3 cellular contexts compared by ENCODE assay signal in the genomic region with DNA sequence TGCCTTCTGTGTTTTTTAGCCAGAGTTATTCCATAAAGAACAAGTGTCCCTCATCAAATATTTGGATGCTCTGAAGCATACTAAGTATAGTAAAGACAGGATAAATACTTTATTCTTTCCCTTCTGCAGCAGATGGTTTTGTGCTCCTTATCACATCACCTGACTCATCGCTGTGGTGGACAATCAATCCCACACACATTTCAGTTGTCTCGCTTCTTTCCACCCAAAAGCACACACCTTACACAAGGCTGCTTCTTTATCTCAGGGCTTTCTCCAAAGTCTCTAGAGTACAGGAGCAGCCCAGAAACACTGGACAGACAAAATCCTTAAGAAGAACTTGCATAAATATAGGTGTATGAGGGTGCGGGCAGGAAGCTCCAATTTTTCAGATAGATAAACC.
TF ChIP-seq lines count a peak whose summit lies in the region.

No MANE protein-coding gene starts in this region.

TF ChIP-seq in HepG2, 621 proteins besides CTCF, POLR2A, EP300 and RAD21:
- TF ChIP-seq MTF2 (CRISPR knock-in tag; IDR thresholded peaks at IDR 0.05; ENCODE audit: borderline replicate concordance), result no peak
- no peak for TF ChIP-seq FLYWCH1 (CRISPR knock-in tag; IDR thresholded peaks at IDR 0.05)
- no peak for TF ChIP-seq MEIS1 (CRISPR knock-in tag; IDR thresholded peaks at IDR 0.05; ENCODE audit: borderline replicate concordance)
- no peak for TF ChIP-seq NAIF1 (CRISPR knock-in tag; IDR thresholded peaks at IDR 0.05; ENCODE audit: borderline replicate concordance)
- TF ChIP-seq HDAC6 (IDR thresholded peaks at IDR 0.05; ENCODE audit: low read depth, low read length), result no peak
- no peak for TF ChIP-seq EHMT2 (IDR thresholded peaks at IDR 0.05; ENCODE audit: borderline replicate concordance, low read depth, low read length)
- TF ChIP-seq KDM5A (IDR thresholded peaks at IDR 0.05; ENCODE audit: borderline replicate concordance, low read length), result no peak
- no peak for TF ChIP-seq ZFP82 (CRISPR knock-in tag; IDR thresholded peaks at IDR 0.05; ENCODE audit: borderline replicate concordance)
- TF ChIP-seq ZSCAN5A (CRISPR knock-in tag; IDR thresholded peaks at IDR 0.05; ENCODE audit: borderline replicate concordance), result no peak
- TF ChIP-seq ZNF264 (CRISPR knock-in tag; IDR thresholded peaks at IDR 0.05), result no peak
- TF ChIP-seq ZC3H4 (CRISPR knock-in tag; IDR thresholded peaks at IDR 0.05; ENCODE audit: borderline replicate concordance), result no peak
- no peak for TF ChIP-seq SOX13 (IDR thresholded peaks at IDR 0.05)
- no peak for TF ChIP-seq SOX13 (CRISPR knock-in tag; conservative IDR thresholded peaks at IDR 0.05 in 1 of 2, IDR thresholded peaks at IDR 0.05 in 1 of 2)
- no peak for TF ChIP-seq ZNF883 (CRISPR knock-in tag; IDR thresholded peaks at IDR 0.05; ENCODE audit: not compliant biosample characterization)
- no peak for TF ChIP-seq PCBP1 (IDR thresholded peaks at IDR 0.05; ENCODE audit: borderline replicate concordance, low read depth, low read length)
- no peak for TF ChIP-seq KDM2A (CRISPR knock-in tag; IDR thresholded peaks at IDR 0.05; ENCODE audit: borderline replicate concordance, low read depth)
- TF ChIP-seq ZFP36L1 (CRISPR knock-in tag; IDR thresholded peaks at IDR 0.05), result no peak

TF ChIP-seq in IMR-90, 13 proteins besides CTCF, POLR2A, EP300 and RAD21:
- TF ChIP-seq FOS (IDR thresholded peaks at IDR 0.05; ENCODE audit: low read depth, low read length), result no peak
- no peak for TF ChIP-seq MXI1 (IDR thresholded peaks at IDR 0.05; ENCODE audit: borderline replicate concordance, low read depth, low read length)
- no peak for TF ChIP-seq SMC3 (IDR thresholded peaks at IDR 0.05; ENCODE audit: low read depth, low read length)
- TF ChIP-seq RCOR1 (IDR thresholded peaks at IDR 0.05; ENCODE audit: insufficient replicate concordance, low read length), result no peak
- TF ChIP-seq BHLHE40 (IDR thresholded peaks at IDR 0.05; ENCODE audit: low read depth, low read length), result no peak
- no peak for TF ChIP-seq CHD1 (IDR thresholded peaks at IDR 0.05; ENCODE audit: low read depth, low read length)
- TF ChIP-seq, protein P1, sequence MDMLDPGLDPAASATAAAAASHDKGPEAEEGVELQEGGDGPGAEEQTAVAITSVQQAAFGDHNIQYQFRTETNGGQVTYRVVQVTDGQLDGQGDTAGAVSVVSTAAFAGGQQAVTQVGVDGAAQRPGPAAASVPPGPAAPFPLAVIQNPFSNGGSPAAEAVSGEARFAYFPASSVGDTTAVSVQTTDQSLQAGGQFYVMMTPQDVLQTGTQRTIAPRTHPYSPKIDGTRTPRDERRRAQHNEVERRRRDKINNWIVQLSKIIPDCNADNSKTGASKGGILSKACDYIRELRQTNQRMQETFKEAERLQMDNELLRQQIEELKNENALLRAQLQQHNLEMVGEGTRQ (IDR thresholded peaks at IDR 0.05; ENCODE audit: low read depth, low read length), result no peak
- no peak for TF ChIP-seq MAFK (IDR thresholded peaks at IDR 0.05; ENCODE audit: low read depth, low read length)
- no peak for TF ChIP-seq CEBPB (IDR thresholded peaks at IDR 0.05; ENCODE audit: low read depth, low read length)

TF ChIP-seq in K562, 482 proteins besides CTCF, POLR2A, EP300 and RAD21 (continues in another document):
- no peak for TF ChIP-seq PTRF (tag; IDR thresholded peaks at IDR 0.05)
- TF ChIP-seq HOXB6 (CRISPR knock-in tag; IDR thresholded peaks at IDR 0.05; ENCODE audit: borderline replicate concordance), result no peak
- no peak for TF ChIP-seq CHCHD3 (CRISPR knock-in tag; IDR thresholded peaks at IDR 0.05)
- 0 out of 2 replicates have a peak, but pooled peaks have one; percentile 19 for TF ChIP-seq ATF7 (IDR thresholded peaks at IDR 0.05)
- peak; percentile 37; the same call in 1 of the 2 replicates for TF ChIP-seq TOE1 (IDR thresholded peaks at IDR 0.05; ENCODE audit: borderline replicate concordance)
- TF ChIP-seq TOE1 (CRISPR knock-in tag; IDR thresholded peaks at IDR 0.05; ENCODE audit: borderline replicate concordance, low read depth), result no peak
- peak; percentile 69; the same call in 1 of the 2 replicates for TF ChIP-seq GATAD2A (IDR thresholded peaks at IDR 0.05)
- peak; percentile 90 for TF ChIP-seq SMARCC2 (IDR thresholded peaks at IDR 0.05; ENCODE audit: low read depth)
- TF ChIP-seq DNMT1 (IDR thresholded peaks at IDR 0.05), result no peak
- 0 out of 2 replicates have a peak, but pooled peaks have one; percentile 49 for TF ChIP-seq RNF2 (IDR thresholded peaks at IDR 0.05)
- TF ChIP-seq HDAC1 (IDR thresholded peaks at IDR 0.05), result peak in 1 of 2 experiments; percentile 58; a peak in 1 of 4 replicates
- TF ChIP-seq ZNF398 (CRISPR knock-in tag; IDR thresholded peaks at IDR 0.05), result no peak
- TF ChIP-seq HSF4 (CRISPR knock-in tag; IDR thresholded peaks at IDR 0.05; ENCODE audit: borderline replicate concordance), result no peak
- TF ChIP-seq, protein P2, sequence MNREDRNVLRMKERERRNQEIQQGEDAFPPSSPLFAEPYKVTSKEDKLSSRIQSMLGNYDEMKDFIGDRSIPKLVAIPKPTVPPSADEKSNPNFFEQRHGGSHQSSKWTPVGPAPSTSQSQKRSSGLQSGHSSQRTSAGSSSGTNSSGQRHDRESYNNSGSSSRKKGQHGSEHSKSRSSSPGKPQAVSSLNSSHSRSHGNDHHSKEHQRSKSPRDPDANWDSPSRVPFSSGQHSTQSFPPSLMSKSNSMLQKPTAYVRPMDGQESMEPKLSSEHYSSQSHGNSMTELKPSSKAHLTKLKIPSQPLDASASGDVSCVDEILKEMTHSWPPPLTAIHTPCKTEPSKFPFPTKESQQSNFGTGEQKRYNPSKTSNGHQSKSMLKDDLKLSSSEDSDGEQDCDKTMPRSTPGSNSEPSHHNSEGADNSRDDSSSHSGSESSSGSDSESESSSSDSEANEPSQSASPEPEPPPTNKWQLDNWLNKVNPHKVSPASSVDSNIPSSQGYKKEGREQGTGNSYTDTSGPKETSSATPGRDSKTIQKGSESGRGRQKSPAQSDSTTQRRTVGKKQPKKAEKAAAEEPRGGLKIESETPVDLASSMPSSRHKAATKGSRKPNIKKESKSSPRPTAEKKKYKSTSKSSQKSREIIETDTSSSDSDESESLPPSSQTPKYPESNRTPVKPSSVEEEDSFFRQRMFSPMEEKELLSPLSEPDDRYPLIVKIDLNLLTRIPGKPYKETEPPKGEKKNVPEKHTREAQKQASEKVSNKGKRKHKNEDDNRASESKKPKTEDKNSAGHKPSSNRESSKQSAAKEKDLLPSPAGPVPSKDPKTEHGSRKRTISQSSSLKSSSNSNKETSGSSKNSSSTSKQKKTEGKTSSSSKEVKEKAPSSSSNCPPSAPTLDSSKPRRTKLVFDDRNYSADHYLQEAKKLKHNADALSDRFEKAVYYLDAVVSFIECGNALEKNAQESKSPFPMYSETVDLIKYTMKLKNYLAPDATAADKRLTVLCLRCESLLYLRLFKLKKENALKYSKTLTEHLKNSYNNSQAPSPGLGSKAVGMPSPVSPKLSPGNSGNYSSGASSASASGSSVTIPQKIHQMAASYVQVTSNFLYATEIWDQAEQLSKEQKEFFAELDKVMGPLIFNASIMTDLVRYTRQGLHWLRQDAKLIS (CRISPR knock-in tag; IDR thresholded peaks at IDR 0.05), result no peak
- TF ChIP-seq, protein P3, sequence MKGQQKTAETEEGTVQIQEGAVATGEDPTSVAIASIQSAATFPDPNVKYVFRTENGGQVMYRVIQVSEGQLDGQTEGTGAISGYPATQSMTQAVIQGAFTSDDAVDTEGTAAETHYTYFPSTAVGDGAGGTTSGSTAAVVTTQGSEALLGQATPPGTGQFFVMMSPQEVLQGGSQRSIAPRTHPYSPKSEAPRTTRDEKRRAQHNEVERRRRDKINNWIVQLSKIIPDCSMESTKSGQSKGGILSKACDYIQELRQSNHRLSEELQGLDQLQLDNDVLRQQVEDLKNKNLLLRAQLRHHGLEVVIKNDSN (CRISPR knock-in tag; IDR thresholded peaks at IDR 0.05), result no peak
- TF ChIP-seq ID3 (CRISPR knock-in tag; IDR thresholded peaks at IDR 0.05), result no peak
- TF ChIP-seq ID3 (tag; IDR thresholded peaks at IDR 0.05), result peak; percentile 14; the same call in 1 of the 2 replicates
- no peak for TF ChIP-seq BDP1 (IDR thresholded peaks at IDR 0.05; ENCODE audit: insufficient read depth, insufficient read length)
- peak; percentile 31; the same call in 1 of the 2 replicates for TF ChIP-seq ESRRA (IDR thresholded peaks at IDR 0.05; ENCODE audit: borderline replicate concordance, low read depth)
- TF ChIP-seq TCF3 (CRISPR knock-in tag; IDR thresholded peaks at IDR 0.05), result peak; percentile 94
- no peak for TF ChIP-seq SMC3 (conservative IDR thresholded peaks at IDR 0.05; ENCODE audit: insufficient read depth, low read depth, low read length)
- TF ChIP-seq FOSL1 (tag; conservative IDR thresholded peaks at IDR 0.05), result peak; percentile 96
- no peak for TF ChIP-seq NR1H2 (CRISPR knock-in tag; IDR thresholded peaks at IDR 0.05)
- no peak for TF ChIP-seq CBX5 (IDR thresholded peaks at IDR 0.05; ENCODE audit: borderline replicate concordance, low read depth)
- TF ChIP-seq FOXP1 (CRISPR knock-in tag; IDR thresholded peaks at IDR 0.05), result no peak
- 0 out of 2 replicates have a peak, but pooled peaks have one; percentile 24 for TF ChIP-seq MAFG (tag; conservative IDR thresholded peaks at IDR 0.05)
- TF ChIP-seq KHSRP (IDR thresholded peaks at IDR 0.05), result no peak
- TF ChIP-seq BCOR (IDR thresholded peaks at IDR 0.05), result peak; percentile 31; the same call in 1 of the 2 replicates
- TF ChIP-seq MITF (IDR thresholded peaks at IDR 0.05), result peak; percentile 58; the same call in 1 of the 2 replicates
- no peak for TF ChIP-seq HCFC1 (IDR thresholded peaks at IDR 0.05; ENCODE audit: low read depth, low read length)
- no peak for TF ChIP-seq CCNT2 (IDR thresholded peaks at IDR 0.05; ENCODE audit: borderline replicate concordance, extremely low read depth, insufficient read length, low read depth, low read length)
- TF ChIP-seq MTA3 (IDR thresholded peaks at IDR 0.05; ENCODE audit: borderline replicate concordance), result 0 out of 2 replicates have a peak, but pooled peaks have one; percentile 31
- TF ChIP-seq TAF7 (tag; IDR thresholded peaks at IDR 0.05), result no peak
- TF ChIP-seq KLF13 (tag; IDR thresholded peaks at IDR 0.05; ENCODE audit: borderline replicate concordance, low read depth), result no peak
- TF ChIP-seq NFIX (CRISPR knock-in tag; IDR thresholded peaks at IDR 0.05; ENCODE audit: low read depth), result no peak
- TF ChIP-seq NFE2 (IDR thresholded peaks at IDR 0.05; ENCODE audit: low read depth), result peak; percentile 72
- TF ChIP-seq YBX1 (IDR thresholded peaks at IDR 0.05), result no peak
- no peak for TF ChIP-seq DDX20 (tag; IDR thresholded peaks at IDR 0.05; ENCODE audit: low read depth)
- TF ChIP-seq SRSF1 (IDR thresholded peaks at IDR 0.05; ENCODE audit: low read depth, low read length), result no peak
- no peak for TF ChIP-seq ZNF140 (CRISPR knock-in tag; IDR thresholded peaks at IDR 0.05)
- TF ChIP-seq SMAD4 (CRISPR knock-in tag; conservative IDR thresholded peaks at IDR 0.05), result peak; percentile 74
- TF ChIP-seq FOXA1 (IDR thresholded peaks at IDR 0.05; ENCODE audit: borderline replicate concordance), result no peak
- TF ChIP-seq, protein P4, sequence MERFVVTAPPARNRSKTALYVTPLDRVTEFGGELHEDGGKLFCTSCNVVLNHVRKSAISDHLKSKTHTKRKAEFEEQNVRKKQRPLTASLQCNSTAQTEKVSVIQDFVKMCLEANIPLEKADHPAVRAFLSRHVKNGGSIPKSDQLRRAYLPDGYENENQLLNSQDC (CRISPR knock-in tag; IDR thresholded peaks at IDR 0.05), result no peak
- TF ChIP-seq ZNF57 (CRISPR knock-in tag; IDR thresholded peaks at IDR 0.05), result no peak
- TF ChIP-seq, protein P5, sequence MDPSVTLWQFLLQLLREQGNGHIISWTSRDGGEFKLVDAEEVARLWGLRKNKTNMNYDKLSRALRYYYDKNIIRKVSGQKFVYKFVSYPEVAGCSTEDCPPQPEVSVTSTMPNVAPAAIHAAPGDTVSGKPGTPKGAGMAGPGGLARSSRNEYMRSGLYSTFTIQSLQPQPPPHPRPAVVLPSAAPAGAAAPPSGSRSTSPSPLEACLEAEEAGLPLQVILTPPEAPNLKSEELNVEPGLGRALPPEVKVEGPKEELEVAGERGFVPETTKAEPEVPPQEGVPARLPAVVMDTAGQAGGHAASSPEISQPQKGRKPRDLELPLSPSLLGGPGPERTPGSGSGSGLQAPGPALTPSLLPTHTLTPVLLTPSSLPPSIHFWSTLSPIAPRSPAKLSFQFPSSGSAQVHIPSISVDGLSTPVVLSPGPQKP (CRISPR knock-in tag; IDR thresholded peaks at IDR 0.05), result no peak
- TF ChIP-seq NFIC (IDR thresholded peaks at IDR 0.05), result peak; percentile 63
- TF ChIP-seq TAL1 (IDR thresholded peaks at IDR 0.05), result peak; percentile 85
- TF ChIP-seq SIRT6 (IDR thresholded peaks at IDR 0.05; ENCODE audit: low read depth, low read length), result no peak
- TF ChIP-seq CREB3 (tag; conservative IDR thresholded peaks at IDR 0.05; ENCODE audit: low read depth), result no peak
- no peak for TF ChIP-seq ZNF584 (CRISPR knock-in tag; IDR thresholded peaks at IDR 0.05; ENCODE audit: low read depth)
- no peak for TF ChIP-seq TSC22D4 (tag; IDR thresholded peaks at IDR 0.05)
